In the genomic region with DNA sequence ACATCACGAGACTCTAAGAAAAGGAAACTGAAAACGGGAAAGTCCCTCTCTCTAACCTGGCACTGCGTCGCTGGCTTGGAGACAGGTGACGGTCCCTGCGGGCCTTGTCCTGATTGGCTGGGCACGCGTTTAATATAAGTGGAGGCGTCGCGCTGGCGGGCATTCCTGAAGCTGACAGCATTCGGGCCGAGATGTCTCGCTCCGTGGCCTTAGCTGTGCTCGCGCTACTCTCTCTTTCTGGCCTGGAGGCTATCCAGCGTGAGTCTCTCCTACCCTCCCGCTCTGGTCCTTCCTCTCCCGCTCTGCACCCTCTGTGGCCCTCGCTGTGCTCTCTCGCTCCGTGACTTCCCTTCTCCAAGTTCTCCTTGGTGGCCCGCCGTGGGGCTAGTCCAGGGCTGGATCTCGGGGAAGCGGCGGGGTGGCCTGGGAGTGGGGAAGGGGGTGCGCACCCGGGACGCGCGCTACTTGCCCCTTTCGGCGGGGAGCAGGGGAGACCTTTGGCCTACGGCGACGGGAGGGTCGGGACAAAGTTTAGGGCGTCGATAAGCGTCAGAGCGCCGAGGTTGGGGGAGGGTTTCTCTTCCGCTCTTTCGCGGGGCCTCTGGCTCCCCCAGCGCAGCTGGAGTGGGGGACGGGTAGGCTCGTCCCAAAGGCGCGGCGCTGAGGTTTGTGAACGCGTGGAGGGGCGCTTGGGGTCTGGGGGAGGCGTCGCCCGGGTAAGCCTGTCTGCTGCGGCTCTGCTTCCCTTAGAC, we compare ENCODE assay signal across 8 cellular contexts. TPM values are rescaled to one million over a fixed set of nuclear protein-coding genes. Genes with fewer than 3 reads are reported as not detected.
DNase-seq lines count a peak whose midpoint lies in the region; ATAC-seq and TF ChIP-seq lines count a peak whose summit lies in the region.

A gene (plus strand): TSS at position 162 of the 752 bp plus-strand sequence. CDS start 30 bp downstream, at position 192.

- H3K4me1 ChIP-seq in IMR-90 (ENCODE audit: control insufficient read depth, insufficient read depth, low read length) (0 out of 2 replicates have a peak, but pooled peaks cover 2% of the 10 kb centered on the region), mucosa of descending colon (ENCODE audit: low read depth) (peaks cover 35% of the 10 kb centered on the region)

- H2AK5ac ChIP-seq in IMR-90 (ENCODE audit: low read depth, low read length): peak within 1 kb of the TSS; percentile 90

- no peaks in the 10 kb centered on the region for H3K27me3 ChIP-seq in IMR-90 (ENCODE audit: control insufficient read depth, insufficient read depth, low read length)

- TF ChIP-seq POLR2A in IMR-90 (IDR thresholded peaks at IDR 0.05; ENCODE audit: low read depth, low read length): peak; percentile 100

- peak; percentile 83 for ATAC-seq in GM21528 (IDR thresholded peaks at IDR 0.05; ENCODE audit: low FRiP score, unreplicated experiment)
- ATAC-seq in IMR-90 (ENCODE audit: low read depth): peak; percentile 95
- ATAC-seq in mucosa of descending colon: peak; percentile 87

- TF ChIP-seq CTCF in IMR-90 (conservative IDR thresholded peaks at IDR 0.05; ENCODE audit: low read depth, low read length): no peak
- TF ChIP-seq CTCF in epithelial cell of esophagus (IDR thresholded peaks at IDR 0.05; ENCODE audit: insufficient read depth, low read depth, low read length, missing control alignments): no peak
- TF ChIP-seq CTCF in mucosa of descending colon (IDR thresholded peaks at IDR 0.05): no peak

- no peaks in the 10 kb centered on the region; the same call in 1 of the 2 replicates for H3K9me1 ChIP-seq in IMR-90 (ENCODE audit: insufficient read depth, low read length)

- no TSS peak for BruUV-seq in IMR-90 (replicated peaks; lab: Mats Ljungman, UMichigan)

- H2AFZ ChIP-seq in IMR-90 (replicated peaks; ENCODE audit: low read length, poor library complexity): peak within 1 kb of the TSS; percentile 98

- peak within 1 kb of the TSS; percentile 83 for H3K4me3 ChIP-seq in IMR-90 (ENCODE audit: insufficient read depth, low read depth, low read length)
- H3K4me3 ChIP-seq in epithelial cell of esophagus (ENCODE audit: low read length): peak within 1 kb of the TSS; percentile 95
- H3K4me3 ChIP-seq in mucosa of descending colon: peak within 1 kb of the TSS; percentile 98

- H2BK15ac ChIP-seq in IMR-90 (ENCODE audit: low read depth, low read length): no peak within 1 kb of the TSS; the same call in 2 of the 3 replicates

- peak within 1 kb of the TSS; percentile 98 for H3K23ac ChIP-seq in IMR-90 (ENCODE audit: low read depth, low read length)

- TF ChIP-seq RAD21 in IMR-90 (IDR thresholded peaks at IDR 0.05; ENCODE audit: low read length): no peak

- H3K14ac ChIP-seq in IMR-90 (replicated peaks; ENCODE audit: low read depth, low read length): peak within 1 kb of the TSS; percentile 95

- CTCF ChIA-PET in IMR-90 (lab: Yijun Ruan, JAX): interaction anchor here (0.8 to 1.7 kb wide), 6 partner anchors 19 to 74 kb away, joined by 3 to 10 read pairs (median 5); a partner anchor contains a TSS

- peak within 1 kb of the TSS; percentile 96 for H3K56ac ChIP-seq in IMR-90 (ENCODE audit: extremely low read depth, insufficient read depth, low read length)

- H3K36me3 ChIP-seq in IMR-90 (ENCODE audit: control insufficient read depth, insufficient read depth, low read length): peaks cover 10% of the 10 kb centered on the region
- H3K36me3 ChIP-seq in mucosa of descending colon (ENCODE audit: low read depth): peaks cover 12% of the 10 kb centered on the region

- 0% methylated on average over 19 of the region's 61 CpGs; no CpG with 5 or more reads in 1 of the 2 experiments for WGBS in IMR-90 (ENCODE audit: extremely low coverage in 2 of 2, insufficient read length in 1 of 2), 2 experiments

- H2BK120ac ChIP-seq in IMR-90 (ENCODE audit: low read depth, low read length): peak within 1 kb of the TSS; percentile 35

- peak within 1 kb of the TSS; percentile 7 to 84 for H4K8ac ChIP-seq in IMR-90 (ENCODE audit: low read depth in 2 of 2, low read length in 2 of 2)

- peak within 1 kb of the TSS; percentile 87 for H3K27ac ChIP-seq in IMR-90 (ENCODE audit: insufficient read depth, low read length)

- intact Hi-C loops in IMR-90 (cut with micrococcal nuclease) (loop anchor here (1.0 kb wide), 2 partner anchors 17 to 48 kb away; a partner anchor contains a TSS), mucosa of descending colon (cut with DNase I, micrococcal nuclease) (no loop called here)

- in situ Hi-C loops in IMR-90 (cut with MboI; ENCODE audit: low sequenced_read_pairs): no loop called here

- H3K18ac ChIP-seq in IMR-90 (ENCODE audit: low read depth, low read length): peak within 1 kb of the TSS; percentile 77

- DNase-seq in DMS 273 (lab: John Stamatoyannopoulos, UW; ENCODE audit: unreplicated experiment): peak; percentile 96
- DNase-seq in IMR-90: peak; percentile 96
- DNase-seq in OCI-M1 (lab: John Stamatoyannopoulos, UW): peak; percentile 99
- DNase-seq in activated T-cell treated with anti-CD3 and anti-CD28 coated beads for 24 hours (ENCODE audit: low read depth): peak; percentile 94
- DNase-seq in epithelial cell of esophagus (ENCODE audit: low read depth): peak; percentile 96
- DNase-seq in mucosa of descending colon: peak; percentile 95 to 98 (median 97)
- DNase-seq in stimulated activated CD8-positive, alpha-beta memory T cell treated with anti-CD3 and anti-CD28 coated beads, Interleukin-4, amount 100 ng/mL, for 24 hours (ENCODE audit: low read depth): peak; percentile 83

- dilution Hi-C loops in IMR-90 (cut with HindIII; ENCODE audit: low sequenced_read_pairs, unreplicated experiment): no loop called here

- H4K20me1 ChIP-seq in IMR-90 (ENCODE audit: insufficient read depth, low read length): peaks cover 43% of the 10 kb centered on the region

- H3K79me1 ChIP-seq in IMR-90 (ENCODE audit: low read depth in 1 of 2, low read length in 2 of 2): peaks cover 21 to 41% of the 10 kb centered on the region in 2 experiments

- peak within 1 kb of the TSS; percentile 99 for H2AK9ac ChIP-seq in IMR-90 (replicated peaks; ENCODE audit: low read depth, low read length, poor library complexity)

- peak within 1 kb of the TSS; percentile 89 for H4K91ac ChIP-seq in IMR-90 (ENCODE audit: insufficient read depth, low read depth, low read length)

- POLR2A ChIA-PET in IMR-90 (lab: Charles Lee; ENCODE audit: unreplicated experiment): interaction anchor here (0.6 to 1.2 kb wide), 4 partner anchors 15 to 476 kb away, joined by 3 to 7 read pairs (median 4); a partner anchor contains a TSS

- peak within 1 kb of the TSS; percentile 94 for H3K4ac ChIP-seq in IMR-90 (ENCODE audit: low read depth, low read length)

- H2BK5ac ChIP-seq in IMR-90 (ENCODE audit: low read depth, low read length, poor library complexity, severe bottlenecking): peak within 1 kb of the TSS; percentile 88

- peak within 1 kb of the TSS; percentile 86 for H3K4me2 ChIP-seq in IMR-90 (ENCODE audit: low read depth, low read length)

- peak within 1 kb of the TSS; percentile 87 for H3K9ac ChIP-seq in IMR-90 (ENCODE audit: low read depth, low read length)

- H3K9me3 ChIP-seq in IMR-90 (ENCODE audit: control insufficient read depth, insufficient read depth, low read length) (no peaks in the 10 kb centered on the region), mucosa of descending colon (no peaks in the 10 kb centered on the region)

- H4K5ac ChIP-seq in IMR-90 (ENCODE audit: low read depth, low read length): peak within 1 kb of the TSS; percentile 26

- H2BK20ac ChIP-seq in IMR-90 (ENCODE audit: low read depth, low read length): no peak within 1 kb of the TSS

TF ChIP-seq in IMR-90, 13 proteins besides CTCF, POLR2A, EP300 and RAD21:
- TF ChIP-seq FOS (IDR thresholded peaks at IDR 0.05; ENCODE audit: low read depth, low read length) (peak; percentile 52; the same call in 1 of the 2 replicates), NFE2L2 (IDR thresholded peaks at IDR 0.05; ENCODE audit: low read depth, low read length) (no peak), MAFK (IDR thresholded peaks at IDR 0.05; ENCODE audit: low read depth, low read length) (no peak), RFX5 (IDR thresholded peaks at IDR 0.05; ENCODE audit: low read depth, low read length) (peak; percentile 99), CHD1 (IDR thresholded peaks at IDR 0.05; ENCODE audit: low read depth, low read length) (no peak), MXI1 (IDR thresholded peaks at IDR 0.05; ENCODE audit: borderline replicate concordance, low read depth, low read length) (peak; percentile 73; the same call in 1 of the 2 replicates), BHLHE40 (IDR thresholded peaks at IDR 0.05; ENCODE audit: low read depth, low read length) (peak; percentile 88), CEBPB (IDR thresholded peaks at IDR 0.05; ENCODE audit: low read depth, low read length) (no peak), RCOR1 (IDR thresholded peaks at IDR 0.05; ENCODE audit: insufficient replicate concordance, low read length) (no peak)
- TF ChIP-seq, protein P1, sequence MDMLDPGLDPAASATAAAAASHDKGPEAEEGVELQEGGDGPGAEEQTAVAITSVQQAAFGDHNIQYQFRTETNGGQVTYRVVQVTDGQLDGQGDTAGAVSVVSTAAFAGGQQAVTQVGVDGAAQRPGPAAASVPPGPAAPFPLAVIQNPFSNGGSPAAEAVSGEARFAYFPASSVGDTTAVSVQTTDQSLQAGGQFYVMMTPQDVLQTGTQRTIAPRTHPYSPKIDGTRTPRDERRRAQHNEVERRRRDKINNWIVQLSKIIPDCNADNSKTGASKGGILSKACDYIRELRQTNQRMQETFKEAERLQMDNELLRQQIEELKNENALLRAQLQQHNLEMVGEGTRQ (IDR thresholded peaks at IDR 0.05; ENCODE audit: low read depth, low read length): no peak; the same call in 1 of the 2 replicates

RNA-seq across cellular contexts. Expression of the gene that starts here (rescaled TPM):
- 716 and 895 TPM in 2 replicates for total RNA-seq in IMR-90 (2012; rRNA removed)
- polyA plus RNA-seq in IMR-90 (2012; rRNA removed): 2,100 and 3,394 TPM in 2 replicates
- polyA plus RNA-seq in IMR-90 (2012; cell fraction: cytosol; rRNA removed): 680 and 780 TPM in 2 replicates
- polyA plus RNA-seq in IMR-90 (2012; cell fraction: nucleus; rRNA removed; ENCODE audit: low replicate concordance): 146 and 966 TPM in 2 replicates
- 1,000 to 10,000 TPM; 3,073 to 7,652 (median 5,579) TPM for total RNA-seq in mucosa of descending colon

Comparison
In these comparisons a context has a peak if more than half of its experiments do, and no peak if none do; other contexts are left out.
1. Peak in every context shown above with its lines: DNase-seq, ATAC-seq, H3K4me3 ChIP-seq and H3K27ac ChIP-seq.